ENCODE assay signal across 21 cellular contexts in the genomic region with DNA sequence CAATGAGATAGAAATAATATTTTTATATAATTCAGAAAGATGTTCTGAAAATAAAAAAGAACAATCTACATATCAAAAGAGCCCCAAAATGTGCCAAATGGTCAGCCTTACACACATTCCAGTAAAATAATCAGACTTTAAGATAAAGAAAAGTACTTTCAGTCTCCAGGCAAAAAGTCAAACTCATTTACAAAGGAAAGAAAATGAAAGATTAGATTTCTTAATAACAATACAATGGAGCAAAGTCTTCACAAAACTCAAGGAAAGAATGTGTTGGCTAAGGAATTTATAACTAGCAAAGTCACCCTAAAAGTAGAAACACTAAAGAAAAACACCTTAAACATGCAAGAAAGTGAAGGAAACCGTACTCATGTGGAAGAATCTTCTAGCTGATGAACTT. TPM values are rescaled to one million over a fixed set of nuclear protein-coding genes. Genes with fewer than 3 reads are reported as not detected.
DNase-seq lines count a peak whose midpoint lies in the region; ATAC-seq and TF ChIP-seq lines count a peak whose summit lies in the region.
"Had no signal": no experiment of that assay in that cellular context is flagged by ENCODE, and none has a peak within 500 bp of the region (broad histone marks: within the 10 kb centered on the region; RNA-seq: fewer than 3 reads in every experiment).

No MANE protein-coding gene starts in this region.

- H4K20me1 ChIP-seq in PC-9 (ENCODE audit: insufficient read depth) (no peaks in the 10 kb centered on the region), hepatocyte (ENCODE audit: insufficient read depth, poor library complexity, severe bottlenecking) (no peaks in the 10 kb centered on the region)

- peaks cover 11% of the 10 kb centered on the region; the same call in 1 of the 2 replicates for H3K79me2 ChIP-seq in PC-9 (ENCODE audit: low read depth)
- H3K79me2 ChIP-seq in hepatocyte, result peaks cover 2% of the 10 kb centered on the region

- ATAC-seq in GM21717 (IDR thresholded peaks at IDR 0.05; ENCODE audit: unreplicated experiment) (no peak), HG03108 (IDR thresholded peaks at IDR 0.05; ENCODE audit: unreplicated experiment) (no peak)
- ATAC-seq: GM12878 had no signal

- no peaks in the 10 kb centered on the region for H3K27me3 Mint-ChIP-seq in MCF 10A (ENCODE audit: insufficient read depth, unreplicated experiment)
- H3K27me3 Mint-ChIP-seq: CD4-positive, CD25-positive, alpha-beta regulatory T cell had no signal

- no peaks in the 10 kb centered on the region for H3K9me2 ChIP-seq in PC-9 (ENCODE audit: insufficient read depth)
- no peaks in the 10 kb centered on the region for H3K9me2 ChIP-seq in hepatocyte (replicated peaks; ENCODE audit: insufficient read depth)

- peaks cover 3% of the 10 kb centered on the region; the same call in 1 of the 2 replicates for H3F3A ChIP-seq in PC-9 (ENCODE audit: insufficient read depth, low read depth)

- WGBS in hepatocyte (ENCODE audit: low lambda C conversion rate, missing lambda C conversion rate), result 87% methylated on average over 1 of the region's 1 CpG

- no peaks in the 10 kb centered on the region for H3K4me1 ChIP-seq in breast epithelium
- 0 out of 2 replicates have a peak, but pooled peaks cover 8% of the 10 kb centered on the region for H3K4me1 ChIP-seq in PC-9 (replicated peaks; ENCODE audit: insufficient read depth)
- no peaks in the 10 kb centered on the region for H3K4me1 ChIP-seq in hepatocyte (ENCODE audit: insufficient read depth)

- TF ChIP-seq CTCF in MCF 10A (IDR thresholded peaks at IDR 0.05; ENCODE audit: unreplicated experiment) (no peak), breast epithelium (IDR thresholded peaks at IDR 0.05) (no peak), PC-9 (conservative IDR thresholded peaks at IDR 0.05) (no peak), hepatocyte (IDR thresholded peaks at IDR 0.05; ENCODE audit: poor library complexity) (no peak)

- peak overlapping the region; percentile 73 for H3K27ac Mint-ChIP-seq in MCF 10A (ENCODE audit: low read depth, unreplicated experiment)
- H3K27ac Mint-ChIP-seq: CD4-positive, CD25-positive, alpha-beta regulatory T cell had no signal

- H3K27me3 ChIP-seq in breast epithelium, result no peaks in the 10 kb centered on the region
- H3K27me3 ChIP-seq in PC-9 (ENCODE audit: insufficient read depth, low read depth), result no peaks in the 10 kb centered on the region
- H3K27me3 ChIP-seq in hepatocyte, result no peaks in the 10 kb centered on the region

- POLR2A ChIA-PET in MCF 10A (lab: Yijun Ruan, JAX), result interaction anchor here (0.6 to 2.2 kb wide), 3 partner anchors 13 to 1093 kb away, joined by 3 to 6 read pairs (median 5); no protein-coding TSS in a partner anchor
- POLR2A ChIA-PET in PC-9 (lab: Charles Lee; ENCODE audit: unreplicated experiment), result no interaction called here

- CTCF ChIA-PET in MCF 10A (lab: Yijun Ruan, JAX) (interaction anchor here (4.3 kb wide), 1 partner anchor 13 kb away, joined by 25 read pairs; no protein-coding TSS in a partner anchor), PC-9 (lab: Charles Lee) (no interaction called here)

- no peak overlapping the region for H2AFZ ChIP-seq in PC-9
- H2AFZ ChIP-seq in hepatocyte, result no peak overlapping the region

- H3K4me3 ChIP-seq in breast epithelium, result no peak overlapping the region
- H3K4me3 ChIP-seq in PC-9, result no peak overlapping the region
- H3K4me3 ChIP-seq in hepatocyte, result no peak overlapping the region
- H3K4me3 ChIP-seq: GM12878, HAP-1 had no signal

- intact Hi-C loops in MCF 10A (cut with micrococcal nuclease) (no loop called here), breast epithelium (cut with DNase I; ENCODE audit: low total_unique reads) (no loop called here), PC-9 (cut with micrococcal nuclease; ENCODE audit: unreplicated experiment) (no loop called here)

- H3K27ac ChIP-seq in breast epithelium (no peak overlapping the region), PC-9 (0 out of 2 replicates have a peak overlapping the region, but pooled peaks have one; percentile 52), hepatocyte (no peak overlapping the region)

- no peak for TF ChIP-seq POLR2A in breast epithelium (IDR thresholded peaks at IDR 0.05)

- no peaks in the 10 kb centered on the region for H3K9me3 Mint-ChIP-seq in MCF 10A (ENCODE audit: unreplicated experiment)

- DNase-seq in MCF 10A (ENCODE audit: unreplicated experiment), result no peak
- DNase-seq in breast epithelium (ENCODE audit: low spot score in 2 of 2), result no peak
- DNase-seq in PC-9, result no peak
- DNase-seq in hepatocyte (ENCODE audit: low spot score), result no peak
- no peak for DNase-seq in stimulated activated naive CD4-positive, alpha-beta T cell (lab: John Stamatoyannopoulos, UW)
- DNase-seq: CD4-positive, CD25-positive, alpha-beta regulatory T cell; COR-L47; DND-41; Karpas-422; NCI-H1417; NCI-H1694 treated with DMSO at 0.1 percent for 48 hours; NCI-H2081 treated with DMSO at 0.1 percent for 48 hours; NCI-H446; NCI-H526 treated with DMSO at 0.1 percent for 48 hours; OCI-M1; RPMI8226; SHP77 had no signal

- no peak overlapping the region for H3K4me3 Mint-ChIP-seq in MCF 10A (ENCODE audit: unreplicated experiment)
- H3K4me3 Mint-ChIP-seq: CD4-positive, CD25-positive, alpha-beta regulatory T cell had no signal

- H3K9me3 ChIP-seq in breast epithelium, result no peaks in the 10 kb centered on the region
- 0 out of 2 replicates have a peak, but pooled peaks cover 2% of the 10 kb centered on the region for H3K9me3 ChIP-seq in PC-9 (ENCODE audit: insufficient read depth, low read depth)
- H3K9me3 ChIP-seq in hepatocyte (ENCODE audit: low read depth), result no peaks in the 10 kb centered on the region
- H3K9me3 ChIP-seq: HAP-1 had no signal

- H3K4me1 Mint-ChIP-seq in MCF 10A (ENCODE audit: insufficient read depth, unreplicated experiment), result peaks cover 14% of the 10 kb centered on the region

- H3K36me3 ChIP-seq in breast epithelium, result no peaks in the 10 kb centered on the region
- peaks cover 4% of the 10 kb centered on the region; the same call in 1 of the 2 replicates for H3K36me3 ChIP-seq in PC-9 (ENCODE audit: low read depth)
- no peaks in the 10 kb centered on the region for H3K36me3 ChIP-seq in hepatocyte (replicated peaks; ENCODE audit: insufficient read depth, low read depth)
- H3K36me3 ChIP-seq: HAP-1 had no signal

- H3K36me3 Mint-ChIP-seq in MCF 10A (ENCODE audit: insufficient read depth, unreplicated experiment), result peaks cover 5% of the 10 kb centered on the region
- H3K36me3 Mint-ChIP-seq: CD4-positive, CD25-positive, alpha-beta regulatory T cell had no signal

- BruUV-seq in MCF 10A (replicated peaks; lab: Mats Ljungman, UMichigan) (no TSS peak), PC-9 (replicated peaks; lab: Mats Ljungman, UMichigan) (no TSS peak)

- H3K4me2 ChIP-seq in PC-9, result no peak overlapping the region
- H3K4me2 ChIP-seq in hepatocyte, result peak overlapping the region; percentile 20

RNA-seq across cellular contexts. Expression of gene RTKN2, which starts 16.6 kb away (rescaled TPM):
- total RNA-seq in MCF 10A (2022) (1.6 and 2.6 TPM in 2 replicates), breast epithelium (1 to 10 TPM in 1 of 3 donors, under 1 TPM in 2; 0.16 to 1.3 (median 0.98) TPM), PC-9 (2021) (16.1 and 18.5 TPM in 2 replicates), hepatocyte (5.3 and 6.6 TPM in 2 replicates)
- 0.68 and 2.2 TPM in 2 replicates for polyA plus RNA-seq in hepatocyte
- polyA plus RNA-seq: GM12878 had no signal
